15 cellular contexts compared by ENCODE assay signal in genomic region chr15:35753486-35753885, GRCh38.
DNase-seq lines count a peak whose midpoint lies in the region; ATAC-seq and TF ChIP-seq lines count a peak whose summit lies in the region.
"Had no signal": no experiment of that assay in that cellular context is flagged by ENCODE, and none has a peak within 500 bp of the region (broad histone marks: within the 10 kb centered on the region; RNA-seq: fewer than 3 reads in every experiment).

No MANE protein-coding gene starts in this region.

- H3K4me3 Mint-ChIP-seq in activated T-helper 17 cell treated with anti-CD3 and anti-CD28 coated beads, Interleukin-2, amount 50 U/mL, for 72 hours, result no peak overlapping the region
- H3K4me3 Mint-ChIP-seq: activated CD4-positive, alpha-beta memory T cell treated with anti-CD3 and anti-CD28 coated beads, Interleukin-2, amount 10 ng/mL, durations not matched to agents 7 days and 5 days had no signal

- H3K9me3 Mint-ChIP-seq in activated T-helper 17 cell treated with anti-CD3 and anti-CD28 coated beads, Interleukin-2, amount 50 U/mL, for 72 hours, result no peaks in the 10 kb centered on the region
- H3K9me3 Mint-ChIP-seq: activated CD4-positive, alpha-beta memory T cell treated with anti-CD3 and anti-CD28 coated beads, Interleukin-2, amount 10 ng/mL, durations not matched to agents 7 days and 5 days had no signal

- H3K4me3 ChIP-seq in ACC112 (ENCODE audit: low read depth, low read length) (no peak overlapping the region), HFF-Myc (replicated peaks; ENCODE audit: low read depth, low read length) (no peak overlapping the region), right cardiac atrium (ENCODE audit: low read length) (no peak overlapping the region)

- peak; percentile 26 to 45 for ATAC-seq in right cardiac atrium
- no peak for ATAC-seq in GM21390 (IDR thresholded peaks at IDR 0.05; ENCODE audit: unreplicated experiment)
- ATAC-seq in HG02938 (IDR thresholded peaks at IDR 0.05; ENCODE audit: unreplicated experiment), result no peak
- no peak for ATAC-seq in activated T-helper 17 cell treated with anti-CD3 and anti-CD28 coated beads, Interleukin-2, amount 50 U/mL, for 72 hours (replicated peaks)

- H3K36me3 Mint-ChIP-seq in activated T-helper 17 cell treated with anti-CD3 and anti-CD28 coated beads, Interleukin-2, amount 50 U/mL, for 72 hours (ENCODE audit: low read depth), result no peaks in the 10 kb centered on the region

- peaks cover 11% of the 10 kb centered on the region for H3K27me3 Mint-ChIP-seq in activated T-helper 17 cell treated with anti-CD3 and anti-CD28 coated beads, Interleukin-2, amount 50 U/mL, for 72 hours

- no peak for TF ChIP-seq CTCF in HFF-Myc (IDR thresholded peaks at IDR 0.05; ENCODE audit: low read depth, low read length, missing control alignments)

- H3K36me3 ChIP-seq in ACC112 (ENCODE audit: insufficient read depth, low read length), result no peaks in the 10 kb centered on the region

- H3K27ac Mint-ChIP-seq in activated T-helper 17 cell treated with anti-CD3 and anti-CD28 coated beads, Interleukin-2, amount 50 U/mL, for 72 hours, result no peak overlapping the region
- H3K27ac Mint-ChIP-seq: activated CD4-positive, alpha-beta memory T cell treated with anti-CD3 and anti-CD28 coated beads, Interleukin-2, amount 10 ng/mL, durations not matched to agents 7 days and 5 days had no signal

- H3K27me3 ChIP-seq in ACC112 (ENCODE audit: insufficient read depth, low read length) (no peaks in the 10 kb centered on the region), right cardiac atrium (ENCODE audit: control insufficient read depth, insufficient read depth) (no peaks in the 10 kb centered on the region)

- peak; percentile 74 for DNase-seq in HFF-Myc (ENCODE audit: extremely low read depth, low read depth)
- DNase-seq in astrocyte of the hippocampus (ENCODE audit: low read depth, low spot score), result peak; percentile 85
- DNase-seq in right cardiac atrium, result no peak
- no peak for DNase-seq in activated T-cell treated with anti-CD3 and anti-CD28 coated beads, Interleukin-2, amount 50 U/mL, for 48 hours
- DNase-seq: activated CD4-positive, alpha-beta memory T cell treated with anti-CD3 and anti-CD28 coated beads, Interleukin-2, amount 10 ng/mL, durations not matched to agents 7 days and 5 days; KG1; NCI-H1694; posterior cingulate gyrus; stimulated activated CD8-positive, alpha-beta memory T cell treated with anti-CD3 and anti-CD28 coated beads, Interleukin-4, amount 100 ng/mL, for 48 hours; trophoblast cell had no signal

- intact Hi-C loops in right cardiac atrium (cut with DNase I), result loop anchor here in 1 of 4 donors (10.0 kb wide), 1 partner anchor 229 kb away; no protein-coding TSS in a partner anchor

- peak overlapping the region; percentile 56 for H2AFZ ChIP-seq in ACC112 (ENCODE audit: low read length, unreplicated experiment)

- H3K27ac ChIP-seq in ACC112 (ENCODE audit: low read depth, low read length), result no peak overlapping the region
- no peak overlapping the region for H3K27ac ChIP-seq in right cardiac atrium (ENCODE audit: low read length)
- H3K27ac ChIP-seq: RWPE1 had no signal

- no peaks in the 10 kb centered on the region for H3K79me2 ChIP-seq in ACC112 (ENCODE audit: control insufficient read depth, insufficient read depth, low read length, unreplicated experiment)

- H3K4me1 Mint-ChIP-seq in activated T-helper 17 cell treated with anti-CD3 and anti-CD28 coated beads, Interleukin-2, amount 50 U/mL, for 72 hours, result no peaks in the 10 kb centered on the region
- H3K4me1 Mint-ChIP-seq: activated CD4-positive, alpha-beta memory T cell treated with anti-CD3 and anti-CD28 coated beads, Interleukin-2, amount 10 ng/mL, durations not matched to agents 7 days and 5 days had no signal

- H3K9me3 ChIP-seq in right cardiac atrium (ENCODE audit: control insufficient read depth, low read length), result no peaks in the 10 kb centered on the region

- H3K4me1 ChIP-seq in ACC112 (ENCODE audit: control insufficient read depth, insufficient read depth, low read length, unreplicated experiment) (peaks cover 7% of the 10 kb centered on the region), right cardiac atrium (ENCODE audit: control insufficient read depth, insufficient read depth, low read length) (peaks cover 2% of the 10 kb centered on the region)

- 63% methylated on average over 3 of the region's 3 CpGs for WGBS in right cardiac atrium

Comparison
In these comparisons a context has a peak if more than half of its experiments do, and no peak if none do; other contexts are left out.
1. DNase-seq: peak in HFF-Myc (single experiment) and astrocyte of the hippocampus (single experiment); none in right cardiac atrium (0 of 3) and activated T-cell treated with anti-CD3 and anti-CD28 coated beads, Interleukin-2, amount 50 U/mL, for 48 hours (0 of 2).
2. ATAC-seq: peak in right cardiac atrium (2 of 2); none in GM21390 (single experiment), HG02938 (single experiment) and activated T-helper 17 cell treated with anti-CD3 and anti-CD28 coated beads, Interleukin-2, amount 50 U/mL, for 72 hours (single experiment).